Comparison of ENCODE assay signal across 19 cellular contexts in the genomic region with DNA sequence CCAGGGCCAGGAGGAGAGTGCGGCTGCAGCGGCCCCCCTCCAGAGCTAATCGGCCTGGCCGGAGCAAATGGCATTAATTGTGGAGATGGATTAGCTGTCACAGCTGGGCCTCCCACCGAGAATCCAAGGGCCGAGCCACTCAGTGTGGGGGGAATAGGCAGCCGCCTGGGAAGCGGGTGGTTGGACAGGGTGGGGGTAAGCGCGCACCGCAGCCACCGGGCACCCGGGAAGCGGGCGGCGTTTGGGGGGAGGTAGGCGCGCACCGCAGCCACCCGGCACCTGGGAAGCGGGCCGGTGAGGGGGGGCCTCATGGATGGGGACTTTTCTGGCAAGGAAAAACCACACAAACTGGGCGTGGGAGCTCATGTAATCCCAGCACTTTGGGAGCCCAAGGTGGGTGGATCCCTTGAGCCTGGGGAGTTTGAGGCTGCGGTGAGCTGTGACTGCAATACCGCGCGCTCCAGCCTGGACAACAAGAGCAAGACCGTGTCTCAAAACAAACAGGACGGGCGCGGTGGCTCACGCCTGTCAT. TPM values are rescaled to one million over a fixed set of nuclear protein-coding genes. Genes with fewer than 3 reads are reported as not detected.
A peak's percentile ranks its signal among the peaks of the same experiment; 100 is the strongest.
DNase-seq lines count a peak whose midpoint lies in the region; ATAC-seq and TF ChIP-seq lines count a peak whose summit lies in the region.
"Had no signal": no experiment of that assay in that cellular context is flagged by ENCODE, and none has a peak within 500 bp of the region (broad histone marks: within the 10 kb centered on the region; RNA-seq: fewer than 3 reads in every experiment).

No MANE protein-coding gene starts in this region.

- H3K4me3 Mint-ChIP-seq in central memory CD8-positive, alpha-beta T cell: no peak overlapping the region
- no peak overlapping the region for H3K4me3 Mint-ChIP-seq in activated T-helper 1 cell treated with anti-CD3 and anti-CD28 coated beads, Interleukin-12 subunit alpha, Interleukin-12 subunit beta, Interleukin-2, Interleukin-4 antibody, amounts not matched to agents 30 ng/mL and 10 ng/mL and 1 ng/mL, durations not matched to agents 14 hours and 24 hours and 36 hours
- H3K4me3 Mint-ChIP-seq: activated CD4-positive, alpha-beta T cell treated with anti-CD3 and anti-CD28 coated beads for 36 hours; activated CD8-positive, alpha-beta memory T cell treated with anti-CD3 and anti-CD28 coated beads, Interleukin-2, amount 10 ng/mL, durations not matched to agents 7 days and 5 days had no signal

- intact Hi-C loops in IMR-90 (cut with micrococcal nuclease): no loop called here
- intact Hi-C loops in left colon (cut with DNase I, micrococcal nuclease): no loop called here
- intact Hi-C loops in activated T-helper 1 cell treated with anti-CD3 and anti-CD28 coated beads, Interleukin-12 subunit alpha, Interleukin-12 subunit beta, Interleukin-2, Interleukin-4 antibody, amounts not matched to agents 30 ng/mL and 10 ng/mL and 1 ng/mL, durations not matched to agents 14 hours and 24 hours and 36 hours (cut with micrococcal nuclease): no loop called here

- no peak overlapping the region for H3K56ac ChIP-seq in IMR-90 (ENCODE audit: extremely low read depth, insufficient read depth, low read length)

- ATAC-seq in IMR-90 (ENCODE audit: low read depth) (no peak), left colon (no peak), HG02852 (IDR thresholded peaks at IDR 0.05; ENCODE audit: unreplicated experiment) (no peak)
- no peak for ATAC-seq in central memory CD8-positive, alpha-beta T cell (replicated peaks; ENCODE audit: extremely low read depth, poor library complexity, severe bottlenecking)
- ATAC-seq: activated CD4-positive, alpha-beta T cell treated with anti-CD3 and anti-CD28 coated beads for 36 hours; activated CD8-positive, alpha-beta memory T cell treated with anti-CD3 and anti-CD28 coated beads, Interleukin-2, amount 10 ng/mL, durations not matched to agents 7 days and 5 days; gastrocnemius medialis had no signal

- no TSS peak for BruUV-seq in IMR-90 (replicated peaks; lab: Mats Ljungman, UMichigan)

- peaks cover 12 to 66% of the 10 kb centered on the region in 2 experiments for H3K79me1 ChIP-seq in IMR-90 (ENCODE audit: low read depth in 1 of 2, low read length in 2 of 2)
- peaks cover 13% of the 10 kb centered on the region for H3K79me1 ChIP-seq in neuronal stem cell (ENCODE audit: low read depth, low read length)

- H2BK120ac ChIP-seq in IMR-90 (ENCODE audit: low read depth, low read length) (no peak overlapping the region), neuronal stem cell (ENCODE audit: low read depth, low read length) (no peak overlapping the region)

- H2AFZ ChIP-seq in IMR-90 (replicated peaks; ENCODE audit: low read length, poor library complexity): no peak overlapping the region
- no peak overlapping the region for H2AFZ ChIP-seq in neuronal stem cell (ENCODE audit: low read length)
- H2AFZ ChIP-seq: GM23248 had no signal

- H3K27ac Mint-ChIP-seq in central memory CD8-positive, alpha-beta T cell (ENCODE audit: low read depth): peak overlapping the region; percentile 70
- H3K27ac Mint-ChIP-seq in activated T-helper 1 cell treated with anti-CD3 and anti-CD28 coated beads, Interleukin-12 subunit alpha, Interleukin-12 subunit beta, Interleukin-2, Interleukin-4 antibody, amounts not matched to agents 30 ng/mL and 10 ng/mL and 1 ng/mL, durations not matched to agents 14 hours and 24 hours and 36 hours: no peak overlapping the region
- H3K27ac Mint-ChIP-seq: activated CD4-positive, alpha-beta T cell treated with anti-CD3 and anti-CD28 coated beads for 36 hours; activated CD8-positive, alpha-beta memory T cell treated with anti-CD3 and anti-CD28 coated beads, Interleukin-2, amount 10 ng/mL, durations not matched to agents 7 days and 5 days had no signal

- DNase-seq in IMR-90 (peak; percentile 19), NCI-H69 (lab: John Stamatoyannopoulos, UW) (peak; percentile 93), neuronal stem cell (ENCODE audit: low spot score) (no peak), left colon (no peak), HT-29 (ENCODE audit: low spot score) (no peak)
- no peak for DNase-seq in central memory CD8-positive, alpha-beta T cell (ENCODE audit: low spot score in 2 of 2)
- no peak for DNase-seq in activated T-helper 1 cell treated with anti-CD3 and anti-CD28 coated beads, Interleukin-12 subunit alpha, Interleukin-12 subunit beta, Interleukin-2, Interleukin-4 antibody, amounts not matched to agents 30 ng/mL and 10 ng/mL and 1 ng/mL, durations not matched to agents 14 hours and 24 hours and 36 hours (ENCODE audit: low spot score)
- DNase-seq: activated CD4-positive, alpha-beta T cell treated with anti-CD3 and anti-CD28 coated beads for 36 hours; activated CD8-positive, alpha-beta memory T cell treated with anti-CD3 and anti-CD28 coated beads, Interleukin-2, amount 10 ng/mL, durations not matched to agents 7 days and 5 days; DMS 273 treated with DMSO at 0.1 percent for 48 hours; gastrocnemius medialis; GM23248; KBM-7 had no signal

- H3K36me3 Mint-ChIP-seq in central memory CD8-positive, alpha-beta T cell (ENCODE audit: insufficient read depth): peaks cover 20% of the 10 kb centered on the region
- H3K36me3 Mint-ChIP-seq in activated T-helper 1 cell treated with anti-CD3 and anti-CD28 coated beads, Interleukin-12 subunit alpha, Interleukin-12 subunit beta, Interleukin-2, Interleukin-4 antibody, amounts not matched to agents 30 ng/mL and 10 ng/mL and 1 ng/mL, durations not matched to agents 14 hours and 24 hours and 36 hours (ENCODE audit: low read depth): peaks cover 6% of the 10 kb centered on the region

- POLR2A ChIA-PET in IMR-90 (lab: Charles Lee; ENCODE audit: unreplicated experiment): interaction anchor here (0.5 kb wide), 1 partner anchor 70 kb away, joined by 3 read pairs; no protein-coding TSS in a partner anchor

- peak overlapping the region; percentile 16 for H2AK9ac ChIP-seq in IMR-90 (replicated peaks; ENCODE audit: low read depth, low read length, poor library complexity)

- H3K27ac ChIP-seq in IMR-90 (ENCODE audit: insufficient read depth, low read length) (no peak overlapping the region), neuronal stem cell (replicated peaks; ENCODE audit: low read length) (peak overlapping the region; percentile 43)
- H3K27ac ChIP-seq: gastrocnemius medialis, GM23248 had no signal

- H3K9ac ChIP-seq in IMR-90 (ENCODE audit: low read depth, low read length): no peak overlapping the region
- no peak overlapping the region for H3K9ac ChIP-seq in neuronal stem cell (ENCODE audit: low read depth, low read length, poor library complexity)
- H3K9ac ChIP-seq: GM23248 had no signal

- CTCF ChIA-PET in IMR-90 (lab: Yijun Ruan, JAX): no interaction called here

- H2BK15ac ChIP-seq in IMR-90 (ENCODE audit: low read depth, low read length): no peak overlapping the region
- H2BK15ac ChIP-seq in neuronal stem cell (ENCODE audit: low read length): no peak overlapping the region

- dilution Hi-C loops in IMR-90 (cut with HindIII; ENCODE audit: low sequenced_read_pairs, unreplicated experiment): no loop called here

- H2BK12ac ChIP-seq in neuronal stem cell (ENCODE audit: low read length): no peak overlapping the region

- H3K4me2 ChIP-seq in IMR-90 (ENCODE audit: low read depth, low read length) (no peak overlapping the region), neuronal stem cell (ENCODE audit: insufficient read depth, low read length, poor library complexity, severe bottlenecking) (peak overlapping the region; percentile 18)

- no peaks in the 10 kb centered on the region for H3K27me3 Mint-ChIP-seq in central memory CD8-positive, alpha-beta T cell
- H3K27me3 Mint-ChIP-seq in activated T-helper 1 cell treated with anti-CD3 and anti-CD28 coated beads, Interleukin-12 subunit alpha, Interleukin-12 subunit beta, Interleukin-2, Interleukin-4 antibody, amounts not matched to agents 30 ng/mL and 10 ng/mL and 1 ng/mL, durations not matched to agents 14 hours and 24 hours and 36 hours (ENCODE audit: insufficient read depth): no peaks in the 10 kb centered on the region
- H3K27me3 Mint-ChIP-seq: activated CD4-positive, alpha-beta T cell treated with anti-CD3 and anti-CD28 coated beads for 36 hours; activated CD8-positive, alpha-beta memory T cell treated with anti-CD3 and anti-CD28 coated beads, Interleukin-2, amount 10 ng/mL, durations not matched to agents 7 days and 5 days had no signal

- H4K5ac ChIP-seq in IMR-90 (ENCODE audit: low read depth, low read length): no peak overlapping the region

- no peak overlapping the region for H4K8ac ChIP-seq in IMR-90 (ENCODE audit: low read depth in 2 of 2, low read length in 2 of 2)
- H4K8ac ChIP-seq in neuronal stem cell (ENCODE audit: low read depth, low read length): no peak overlapping the region

- no peak for TF ChIP-seq CTCF in IMR-90 (conservative IDR thresholded peaks at IDR 0.05; ENCODE audit: low read depth, low read length)

- in situ Hi-C loops in IMR-90 (cut with MboI; ENCODE audit: low sequenced_read_pairs): no loop called here

- WGBS in IMR-90 (ENCODE audit: extremely low coverage in 2 of 2, insufficient read length in 1 of 2), 2 experiments: 60% methylated on average over 4 of the region's 32 CpGs; no CpG with 5 or more reads in 1 of the 2 experiments
- no CpG with 5 or more reads among the region's 32 CpGs for WGBS in neuronal stem cell (ENCODE audit: extremely low coverage in 2 of 2, insufficient read length in 2 of 2, insufficient replicate concordance in 1 of 2), 2 donors

- H3K36me3 ChIP-seq in IMR-90 (ENCODE audit: control insufficient read depth, insufficient read depth, low read length) (peaks cover 22% of the 10 kb centered on the region), neuronal stem cell (replicated peaks in 1 of 2; ENCODE audit: control insufficient read depth in 2 of 2, insufficient read depth in 2 of 2, low read length in 2 of 2) (peaks cover 3 to 35% of the 10 kb centered on the region in 2 donors)

- H3K4ac ChIP-seq in IMR-90 (ENCODE audit: low read depth, low read length): no peak overlapping the region
- H3K4ac ChIP-seq in neuronal stem cell (ENCODE audit: low read length): no peak overlapping the region

- TF ChIP-seq RAD21 in IMR-90 (IDR thresholded peaks at IDR 0.05; ENCODE audit: low read length): no peak

- no peak overlapping the region for H3K18ac ChIP-seq in IMR-90 (ENCODE audit: low read depth, low read length)
- peak overlapping the region; percentile 57 for H3K18ac ChIP-seq in neuronal stem cell (ENCODE audit: low read length)

- H3K14ac ChIP-seq in IMR-90 (replicated peaks; ENCODE audit: low read depth, low read length): no peak overlapping the region
- H3K14ac ChIP-seq in neuronal stem cell (ENCODE audit: low read length): no peak overlapping the region

- no peaks in the 10 kb centered on the region for H3K9me3 Mint-ChIP-seq in central memory CD8-positive, alpha-beta T cell
- H3K9me3 Mint-ChIP-seq in activated T-helper 1 cell treated with anti-CD3 and anti-CD28 coated beads, Interleukin-12 subunit alpha, Interleukin-12 subunit beta, Interleukin-2, Interleukin-4 antibody, amounts not matched to agents 30 ng/mL and 10 ng/mL and 1 ng/mL, durations not matched to agents 14 hours and 24 hours and 36 hours: no peaks in the 10 kb centered on the region

- peaks cover 71% of the 10 kb centered on the region for H4K20me1 ChIP-seq in IMR-90 (ENCODE audit: insufficient read depth, low read length)

- no peaks in the 10 kb centered on the region; the same call in 1 of the 2 replicates for H3K9me1 ChIP-seq in IMR-90 (ENCODE audit: insufficient read depth, low read length)

- H3K4me1 ChIP-seq in IMR-90 (ENCODE audit: control insufficient read depth, insufficient read depth, low read length) (peaks cover 2% of the 10 kb centered on the region; the same call in 1 of the 2 replicates), neuronal stem cell (ENCODE audit: control insufficient read depth in 2 of 2, insufficient read depth in 1 of 2, low read depth in 1 of 2, low read length in 2 of 2) (peaks cover 5 to 7% of the 10 kb centered on the region in 2 donors)
- H3K4me1 ChIP-seq: gastrocnemius medialis had no signal

- H2BK5ac ChIP-seq in IMR-90 (ENCODE audit: low read depth, low read length, poor library complexity, severe bottlenecking): no peak overlapping the region
- H2BK5ac ChIP-seq in neuronal stem cell (ENCODE audit: low read length): no peak overlapping the region

- no peaks in the 10 kb centered on the region for H3K27me3 ChIP-seq in IMR-90 (ENCODE audit: control insufficient read depth, insufficient read depth, low read length)
- no peaks in the 10 kb centered on the region for H3K27me3 ChIP-seq in neuronal stem cell (ENCODE audit: control insufficient read depth in 3 of 3, insufficient read depth in 3 of 3, low read depth in 1 of 3, low read length in 3 of 3)
- H3K27me3 ChIP-seq: gastrocnemius medialis had no signal

- H3K4me1 Mint-ChIP-seq in central memory CD8-positive, alpha-beta T cell: peaks cover 7% of the 10 kb centered on the region
- H3K4me1 Mint-ChIP-seq in activated T-helper 1 cell treated with anti-CD3 and anti-CD28 coated beads, Interleukin-12 subunit alpha, Interleukin-12 subunit beta, Interleukin-2, Interleukin-4 antibody, amounts not matched to agents 30 ng/mL and 10 ng/mL and 1 ng/mL, durations not matched to agents 14 hours and 24 hours and 36 hours (ENCODE audit: low read depth): peaks cover 10% of the 10 kb centered on the region

- H2AK5ac ChIP-seq in IMR-90 (ENCODE audit: low read depth, low read length) (no peak overlapping the region), neuronal stem cell (ENCODE audit: low read depth, low read length) (peak overlapping the region; percentile 63)

- H3K23ac ChIP-seq in IMR-90 (ENCODE audit: low read depth, low read length) (no peak overlapping the region), neuronal stem cell (ENCODE audit: low read depth, low read length, poor library complexity) (no peak overlapping the region)

- TF ChIP-seq POLR2A in IMR-90 (IDR thresholded peaks at IDR 0.05; ENCODE audit: low read depth, low read length): no peak

- H3K4me3 ChIP-seq in IMR-90 (ENCODE audit: insufficient read depth, low read depth, low read length) (no peak overlapping the region), neuronal stem cell (ENCODE audit: low read length in 2 of 2) (no peak overlapping the region)
- H3K4me3 ChIP-seq: gastrocnemius medialis, GM23248 had no signal

- no peaks in the 10 kb centered on the region for H3K9me3 ChIP-seq in IMR-90 (ENCODE audit: control insufficient read depth, insufficient read depth, low read length)
- H3K9me3 ChIP-seq in neuronal stem cell (replicated peaks in 1 of 2; ENCODE audit: control insufficient read depth in 2 of 2, insufficient read depth in 1 of 2, low read depth in 1 of 2, low read length in 2 of 2): no peaks in the 10 kb centered on the region
- H3K9me3 ChIP-seq: gastrocnemius medialis had no signal

- H4K91ac ChIP-seq in IMR-90 (ENCODE audit: insufficient read depth, low read depth, low read length): no peak overlapping the region
- no peak overlapping the region for H4K91ac ChIP-seq in neuronal stem cell (ENCODE audit: low read depth, low read length, poor library complexity)

- H2BK20ac ChIP-seq in IMR-90 (ENCODE audit: low read depth, low read length): no peak overlapping the region

RNA-seq across cellular contexts. Expression of gene R3HDM4, which starts 9.7 kb away (rescaled TPM):
- total RNA-seq in IMR-90 (2012; rRNA removed) (8.9 and 9.0 TPM in 2 replicates), left colon (10 to 100 TPM; 54.6 to 66.4 TPM)
- polyA plus RNA-seq in IMR-90 (2012; rRNA removed): 51.5 and 52.5 TPM in 2 replicates
- 36.9 and 69.3 TPM in 2 replicates for polyA plus RNA-seq in IMR-90 (2012; cell fraction: cytosol; rRNA removed)
- polyA plus RNA-seq in IMR-90 (2012; cell fraction: nucleus; rRNA removed; ENCODE audit: low replicate concordance): 60.4 and 87.8 TPM in 2 replicates
- polyA plus RNA-seq in neuronal stem cell (2013, experiment 1 of 2): 52.8 TPM
- polyA plus RNA-seq in neuronal stem cell (2013, experiment 2 of 2): 52.4 TPM
- 37.7 and 51.4 TPM in 2 replicates for total RNA-seq in HT-29 (2014; rRNA removed; shearing (Covaris generic))
- total RNA-seq in activated T-helper 1 cell treated with anti-CD3 and anti-CD28 coated beads, Interleukin-12 subunit alpha, Interleukin-12 subunit beta, Interleukin-2, Interleukin-4 antibody, amounts not matched to agents 30 ng/mL and 10 ng/mL and 1 ng/mL, durations not matched to agents 14 hours and 24 hours and 36 hours: 94.3 and 96.4 TPM in 2 replicates

RNA-seq across cellular contexts. Expression of gene RNU6-9, which starts 10.0 kb away (rescaled TPM):
- not detected in 2 replicates for total RNA-seq in IMR-90 (2012; rRNA removed)
- not detected in 2 replicates for polyA plus RNA-seq in IMR-90 (2012; rRNA removed)
- polyA plus RNA-seq in IMR-90 (2012; cell fraction: cytosol; rRNA removed): not detected in 2 replicates
- polyA plus RNA-seq in IMR-90 (2012; cell fraction: nucleus; rRNA removed; ENCODE audit: low replicate concordance): not detected in 2 replicates
- polyA plus RNA-seq in neuronal stem cell (2013, experiment 1 of 2): not detected
- not detected for polyA plus RNA-seq in neuronal stem cell (2013, experiment 2 of 2)
- not detected for total RNA-seq in left colon
- total RNA-seq in HT-29 (2014; rRNA removed; shearing (Covaris generic)): not detected in 2 replicates
- total RNA-seq in activated T-helper 1 cell treated with anti-CD3 and anti-CD28 coated beads, Interleukin-12 subunit alpha, Interleukin-12 subunit beta, Interleukin-2, Interleukin-4 antibody, amounts not matched to agents 30 ng/mL and 10 ng/mL and 1 ng/mL, durations not matched to agents 14 hours and 24 hours and 36 hours: not detected in 2 replicates
- total RNA-seq: activated CD4-positive, alpha-beta T cell treated with anti-CD3 and anti-CD28 coated beads for 36 hours; activated CD8-positive, alpha-beta memory T cell treated with anti-CD3 and anti-CD28 coated beads, Interleukin-2, amount 10 ng/mL, durations not matched to agents 7 days and 5 days; endothelial cell of umbilical vein; gastrocnemius medialis; GM23248; liver; osteocyte had no signal
- polyA plus RNA-seq: adipose tissue, endothelial cell of umbilical vein, GM23248, liver, thymus had no signal

RNA-seq across cellular contexts. Expression of gene MED16, which starts 10.3 kb away (rescaled TPM):
- 8.1 and 15.3 TPM in 2 replicates for total RNA-seq in IMR-90 (2012; rRNA removed)
- 40.2 and 49.0 TPM in 2 replicates for polyA plus RNA-seq in IMR-90 (2012; rRNA removed)
- 38.6 and 59.2 TPM in 2 replicates for polyA plus RNA-seq in IMR-90 (2012; cell fraction: cytosol; rRNA removed)
- 38.3 and 110 TPM in 2 replicates for polyA plus RNA-seq in IMR-90 (2012; cell fraction: nucleus; rRNA removed; ENCODE audit: low replicate concordance)
- 33.3 TPM for polyA plus RNA-seq in neuronal stem cell (2013, experiment 1 of 2)
- polyA plus RNA-seq in neuronal stem cell (2013, experiment 2 of 2): 32.9 TPM
- total RNA-seq in left colon: 10 to 100 TPM; 63.1 to 70.6 TPM
- total RNA-seq in HT-29 (2014; rRNA removed; shearing (Covaris generic)): 31.8 and 32.4 TPM in 2 replicates
- 62.1 and 62.5 TPM in 2 replicates for total RNA-seq in activated T-helper 1 cell treated with anti-CD3 and anti-CD28 coated beads, Interleukin-12 subunit alpha, Interleukin-12 subunit beta, Interleukin-2, Interleukin-4 antibody, amounts not matched to agents 30 ng/mL and 10 ng/mL and 1 ng/mL, durations not matched to agents 14 hours and 24 hours and 36 hours

RNA-seq across cellular contexts. Expression of gene KISS1R, which starts 13.8 kb away (rescaled TPM):
- total RNA-seq in IMR-90 (2012; rRNA removed): not detected in 2 replicates
- polyA plus RNA-seq in IMR-90 (2012; rRNA removed): not detected in 2 replicates
- polyA plus RNA-seq in IMR-90 (2012; cell fraction: cytosol; rRNA removed): 0.02 and 0.09 TPM in 2 replicates
- 0.13 TPM in 1 of 2 replicates, not detected in the other for polyA plus RNA-seq in IMR-90 (2012; cell fraction: nucleus; rRNA removed; ENCODE audit: low replicate concordance)
- polyA plus RNA-seq in neuronal stem cell (2013, experiment 1 of 2): 0.29 TPM
- 0.39 TPM for polyA plus RNA-seq in neuronal stem cell (2013, experiment 2 of 2)
- not detected for total RNA-seq in left colon
- not detected in 2 replicates for total RNA-seq in HT-29 (2014; rRNA removed; shearing (Covaris generic))
- total RNA-seq in activated T-helper 1 cell treated with anti-CD3 and anti-CD28 coated beads, Interleukin-12 subunit alpha, Interleukin-12 subunit beta, Interleukin-2, Interleukin-4 antibody, amounts not matched to agents 30 ng/mL and 10 ng/mL and 1 ng/mL, durations not matched to agents 14 hours and 24 hours and 36 hours: 6.8 and 8.9 TPM in 2 replicates
- total RNA-seq: endothelial cell of umbilical vein, gastrocnemius medialis, GM23248, liver had no signal
- polyA plus RNA-seq: endothelial cell of umbilical vein, GM23248, liver had no signal

RNA-seq across cellular contexts. Expression of gene ARID3A, which starts 22.5 kb away (rescaled TPM):
- total RNA-seq in IMR-90 (2012; rRNA removed): 16.0 and 16.7 TPM in 2 replicates
- polyA plus RNA-seq in IMR-90 (2012; rRNA removed): 23.1 and 29.4 TPM in 2 replicates
- 11.4 and 20.8 TPM in 2 replicates for polyA plus RNA-seq in IMR-90 (2012; cell fraction: cytosol; rRNA removed)
- polyA plus RNA-seq in IMR-90 (2012; cell fraction: nucleus; rRNA removed; ENCODE audit: low replicate concordance): 47.6 and 91.2 TPM in 2 replicates
- 61.6 TPM for polyA plus RNA-seq in neuronal stem cell (2013, experiment 1 of 2)
- polyA plus RNA-seq in neuronal stem cell (2013, experiment 2 of 2): 65.4 TPM
- 10 to 100 TPM; 10.7 to 11.6 TPM for total RNA-seq in left colon
- total RNA-seq in HT-29 (2014; rRNA removed; shearing (Covaris generic)): 10.4 and 11.8 TPM in 2 replicates
- total RNA-seq in activated T-helper 1 cell treated with anti-CD3 and anti-CD28 coated beads, Interleukin-12 subunit alpha, Interleukin-12 subunit beta, Interleukin-2, Interleukin-4 antibody, amounts not matched to agents 30 ng/mL and 10 ng/mL and 1 ng/mL, durations not matched to agents 14 hours and 24 hours and 36 hours: 32.5 and 35.0 TPM in 2 replicates

Comparison
In these comparisons a context has a peak if more than half of its experiments do, and no peak if none do; other contexts are left out.
1. DNase-seq: peak in IMR-90 (single experiment) and NCI-H69 (single experiment); none in central memory CD8-positive, alpha-beta T cell (0 of 2), neuronal stem cell (single experiment), left colon (0 of 2), HT-29 (single experiment) and activated T-helper 1 cell treated with anti-CD3 and anti-CD28 coated beads, Interleukin-12 subunit alpha, Interleukin-12 subunit beta, Interleukin-2, Interleukin-4 antibody, amounts not matched to agents 30 ng/mL and 10 ng/mL and 1 ng/mL, durations not matched to agents 14 hours and 24 hours and 36 hours (single experiment).